ENCODE assay signal across 1 cellular context in genomic region chr9:14744768-14745167, GRCh38.
TF ChIP-seq lines count a peak whose summit lies in the region.

No MANE protein-coding gene starts in this region.

TF ChIP-seq in A549, 52 proteins besides CTCF, POLR2A, EP300 and RAD21:
- TF ChIP-seq BCL3 (IDR thresholded peaks at IDR 0.05) (no peak), KDM1A (IDR thresholded peaks at IDR 0.05; ENCODE audit: low read depth) (no peak), JUNB (IDR thresholded peaks at IDR 0.05) (no peak), RCOR1 (IDR thresholded peaks at IDR 0.05; ENCODE audit: low read depth, low read length) (no peak), POLR2AphosphoS2 (conservative IDR thresholded peaks at IDR 0.05; ENCODE audit: low read length) (no peak), HOXB13 (CRISPR knock-in tag; IDR thresholded peaks at IDR 0.05; ENCODE audit: low read depth) (no peak), NFE2L2 (conservative IDR thresholded peaks at IDR 0.05; ENCODE audit: low read length) (no peak), SMC3 (IDR thresholded peaks at IDR 0.05) (no peak), RFX5 (IDR thresholded peaks at IDR 0.05) (no peak), ZNF302 (CRISPR knock-in tag; IDR thresholded peaks at IDR 0.05) (no peak), CEBPB (IDR thresholded peaks at IDR 0.05) (no peak), MAX (IDR thresholded peaks at IDR 0.05) (no peak), HOXB5 (CRISPR knock-in tag; IDR thresholded peaks at IDR 0.05) (no peak), NPAS2 (CRISPR knock-in tag; IDR thresholded peaks at IDR 0.05; ENCODE audit: borderline replicate concordance) (no peak)
